1 cellular context compared by ENCODE assay signal in the genomic region with DNA sequence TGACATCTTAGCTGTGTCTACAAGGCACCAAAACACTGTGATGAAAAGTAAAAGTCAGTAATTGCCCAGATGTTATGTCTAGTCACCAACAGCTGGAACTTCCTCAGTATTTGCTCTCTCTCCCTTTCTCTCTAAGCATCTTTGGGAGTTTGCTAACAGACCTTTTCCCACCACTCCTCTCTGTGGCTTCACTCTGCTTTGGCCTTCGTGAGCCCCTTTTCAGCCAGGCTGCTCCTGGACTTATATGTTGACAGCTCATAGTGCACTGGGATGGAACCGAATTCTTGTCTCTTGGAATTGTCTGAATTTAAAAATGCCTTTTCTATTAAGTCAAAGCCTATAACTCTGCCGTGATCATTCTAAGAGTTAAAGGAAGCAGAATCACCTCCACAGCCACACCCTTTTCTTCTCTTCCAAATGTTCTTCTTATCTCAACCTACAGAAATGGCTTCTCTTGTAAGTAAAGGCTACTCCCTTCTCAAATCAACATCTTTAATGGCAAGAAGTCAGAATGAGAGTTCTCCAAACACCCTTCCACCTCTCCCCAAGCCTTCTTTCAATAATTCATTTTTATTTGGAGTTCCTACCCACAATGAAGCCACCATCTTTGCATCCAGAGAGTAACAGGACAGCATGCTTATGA.
A peak's percentile ranks its signal among the peaks of the same experiment; 100 is the strongest.
TF ChIP-seq lines count a peak whose summit lies in the region.

No MANE protein-coding gene starts in this region.

TF ChIP-seq in K562, 482 proteins besides CTCF, POLR2A, EP300 and RAD21:
- TF ChIP-seq CBFA2T3 (IDR thresholded peaks at IDR 0.05) (peak; percentile 56), NR1H2 (CRISPR knock-in tag; IDR thresholded peaks at IDR 0.05) (no peak), DPF2 (IDR thresholded peaks at IDR 0.05) (peak; percentile 34; the same call in 1 of the 2 replicates), NFE2 (IDR thresholded peaks at IDR 0.05; ENCODE audit: low read depth) (0 out of 2 replicates have a peak, but pooled peaks have one; percentile 3), ARID1B (IDR thresholded peaks at IDR 0.05) (peak; percentile 37), PTRF (tag; IDR thresholded peaks at IDR 0.05) (no peak), NR4A1 (CRISPR knock-in tag; IDR thresholded peaks at IDR 0.05) (no peak), NR4A1 (tag; IDR thresholded peaks at IDR 0.05) (no peak), SMAD4 (CRISPR knock-in tag; conservative IDR thresholded peaks at IDR 0.05) (0 out of 2 replicates have a peak, but pooled peaks have one; percentile 26), RBBP5 (IDR thresholded peaks at IDR 0.05; ENCODE audit: borderline replicate concordance, insufficient read depth, low read length, poor library complexity, severe bottlenecking) (no peak)
